ENCODE assay signal across 8 cellular contexts in genomic region chr3:172142074-172143059, GRCh38.
A peak's percentile ranks its signal among the peaks of the same experiment; 100 is the strongest.
DNase-seq lines count a peak whose midpoint lies in the region; ATAC-seq and TF ChIP-seq lines count a peak whose summit lies in the region.

No MANE protein-coding gene starts in this region.

- peaks cover 3% of the 10 kb centered on the region for H3K9me3 Mint-ChIP-seq in progenitor cell of endocrine pancreas (ENCODE audit: low read depth)

- no peaks in the 10 kb centered on the region for H3K27me3 Mint-ChIP-seq in progenitor cell of endocrine pancreas

- peak overlapping the region; percentile 93 for H3K27ac Mint-ChIP-seq in progenitor cell of endocrine pancreas

- H3K27me3 ChIP-seq in HL-60 (ENCODE audit: insufficient read depth, poor library complexity, severe bottlenecking): no peaks in the 10 kb centered on the region

- peak; percentile 20 for DNase-seq in GM03348 (ENCODE audit: low spot score)
- DNase-seq in HL-60 (ENCODE audit: low read depth in 1 of 2, low spot score in 1 of 2): no peak
- peak; percentile 92 for DNase-seq in dermis blood vessel endothelial cell
- DNase-seq in progenitor cell of endocrine pancreas (ENCODE audit: low spot score, unreplicated experiment): no peak
- DNase-seq in caudate nucleus (lab: John Stamatoyannopoulos, UW): no peak
- no peak for DNase-seq in NCI-H2029 (lab: John Stamatoyannopoulos, UW)
- no peak for DNase-seq in cerebellum (ENCODE audit: low spot score)

- ATAC-seq in GM21528 (IDR thresholded peaks at IDR 0.05; ENCODE audit: low FRiP score, unreplicated experiment): peak; percentile 87

- peaks cover 65% of the 10 kb centered on the region for H3K4me1 Mint-ChIP-seq in progenitor cell of endocrine pancreas (ENCODE audit: low read depth)

- H3K36me3 Mint-ChIP-seq in progenitor cell of endocrine pancreas (ENCODE audit: insufficient read depth): peaks cover 16% of the 10 kb centered on the region

- H3K4me3 Mint-ChIP-seq in progenitor cell of endocrine pancreas (ENCODE audit: low read depth): no peak overlapping the region

- TF ChIP-seq CTCF in HL-60 (IDR thresholded peaks at IDR 0.05; ENCODE audit: insufficient read depth, low read length): no peak
- TF ChIP-seq CTCF in progenitor cell of endocrine pancreas (IDR thresholded peaks at IDR 0.05; ENCODE audit: unreplicated experiment): no peak

- H3K27ac ChIP-seq in HL-60 (replicated peaks) (peak overlapping the region; percentile 28), caudate nucleus (ENCODE audit: low read depth, low read length) (no peak overlapping the region)

- H3K4me3 ChIP-seq in HL-60 (replicated peaks; ENCODE audit: insufficient read depth, low read length): no peak overlapping the region

Comparison
In these comparisons a context has a peak if more than half of its experiments do, and no peak if none do; other contexts are left out.
1. DNase-seq: peak in GM03348 (single experiment) and dermis blood vessel endothelial cell (single experiment); none in HL-60 (0 of 2), progenitor cell of endocrine pancreas (single experiment), caudate nucleus (0 of 61), NCI-H2029 (single experiment) and cerebellum (single experiment).